21 cellular contexts compared by ENCODE assay signal in the genomic region with DNA sequence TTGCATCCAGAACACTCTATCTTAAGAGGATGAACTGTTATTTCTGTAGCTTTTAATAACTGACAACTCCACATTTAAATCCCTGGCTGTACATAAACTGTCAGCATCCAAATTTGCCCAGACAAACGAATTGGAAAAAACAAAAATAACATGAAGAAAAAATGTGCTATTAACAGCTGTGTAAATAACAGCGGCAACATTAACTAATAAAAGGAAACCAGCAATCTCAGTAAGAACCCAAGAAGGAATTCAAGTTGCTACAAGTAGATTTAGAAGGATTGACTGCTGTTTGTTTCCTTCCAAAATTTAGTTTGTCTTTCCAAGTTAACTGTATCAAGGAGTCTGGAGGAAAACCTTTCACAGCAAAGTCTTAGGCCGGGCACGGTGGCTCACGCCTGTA.
"Had no signal": no experiment of that assay in that cellular context is flagged by ENCODE, and none has a peak within 500 bp of the region (broad histone marks: within the 10 kb centered on the region; RNA-seq: fewer than 3 reads in every experiment).

No MANE protein-coding gene starts in this region.

- H3K36me3 ChIP-seq: Peyer's patch had no signal

- DNase-seq: activated CD4-positive, alpha-beta T cell treated with anti-CD3 and anti-CD28 coated beads for 48 hours; activated CD4-positive, alpha-beta T cell treated with anti-CD3 and anti-CD28 coated beads, Interleukin-2, amount 50 U/mL, for 4 hours; activated CD4-positive, CD25-positive, alpha-beta regulatory T cell treated with anti-CD3 and anti-CD28 coated beads, Interleukin-2, amount 50 U/mL, for 72 hours; activated CD8-positive, alpha-beta T cell treated with anti-CD3 and anti-CD28 coated beads, Interleukin-2, amount 10 ng/mL, durations not matched to agents 7 days and 5 days; activated gamma-delta T cell; activated naive CD4-positive, alpha-beta T cell treated with anti-CD3 and anti-CD28 coated beads for 36 hours; activated T-cell treated with anti-CD3 and anti-CD28 coated beads, Interleukin-2, amount 50 U/mL, for 4 hours; amygdala; MM.1S; NCI-H1105 treated with DMSO at 0.1 percent for 48 hours; NCI-H1436 treated with DMSO at 0.1 percent for 48 hours; NCI-H187; NCI-H2081; NCI-H446; NCI-H524; Peyer's patch; SHP77 treated with DMSO at 0.1 percent for 48 hours; T-helper 17 cell; T-helper 9 cell had no signal

- H3K27ac ChIP-seq: Peyer's patch, RWPE1 had no signal

- H3K4me3 ChIP-seq: Peyer's patch had no signal

- ATAC-seq: activated CD8-positive, alpha-beta T cell treated with anti-CD3 and anti-CD28 coated beads, Interleukin-2, amount 10 ng/mL, durations not matched to agents 7 days and 5 days; activated T-cell treated with anti-CD3 and anti-CD28 coated beads, Interleukin-2, amount 50 U/mL, for 4 hours; T-helper 17 cell; WTC11 had no signal

- H3K4me1 ChIP-seq: Peyer's patch had no signal

- H3K27me3 ChIP-seq: Peyer's patch had no signal

- H3K9me3 ChIP-seq: Peyer's patch had no signal
